12 cellular contexts compared by ENCODE assay signal in genomic region chr6:112690497-112691202, GRCh38.
DNase-seq lines count a peak whose midpoint lies in the region; ATAC-seq and TF ChIP-seq lines count a peak whose summit lies in the region.
"Had no signal": no experiment of that assay in that cellular context is flagged by ENCODE, and none has a peak within 500 bp of the region (broad histone marks: within the 10 kb centered on the region; RNA-seq: fewer than 3 reads in every experiment).

No MANE protein-coding gene starts in this region.

- H3K4me3 ChIP-seq in A673 (ENCODE audit: low read depth, low read length, poor library complexity, severe bottlenecking) (no peak overlapping the region), HEK293 (ENCODE audit: low read depth, low read length) (no peak overlapping the region), RWPE2 (ENCODE audit: severe bottlenecking) (no peak overlapping the region), fibroblast of villous mesenchyme (ENCODE audit: low read depth, low read length) (no peak overlapping the region)
- H3K4me3 ChIP-seq: psoas muscle had no signal

- H3K9me3 ChIP-seq in A673 (ENCODE audit: low read depth, low read length, poor library complexity, severe bottlenecking) = no peaks in the 10 kb centered on the region
- H3K9me3 ChIP-seq in HEK293 (ENCODE audit: control insufficient read depth, insufficient read depth, low read depth, low read length) = no peaks in the 10 kb centered on the region
- no peaks in the 10 kb centered on the region for H3K9me3 ChIP-seq in RWPE2 (ENCODE audit: severe bottlenecking)
- H3K9me3 ChIP-seq: psoas muscle had no signal

- CTCF ChIA-PET in A673 (lab: Charles Lee) (no interaction called here), HEK293 (lab: Yijun Ruan, JAX) (interaction anchor here (0.5 to 1.1 kb wide), 3 partner anchors 10 to 1237 kb away, joined by 3 to 5 read pairs (median 4); no protein-coding TSS in a partner anchor)

- H3K27me3 ChIP-seq in A673 (replicated peaks; ENCODE audit: insufficient read depth, low read depth, low read length, poor library complexity) (no peaks in the 10 kb centered on the region), RWPE2 (ENCODE audit: insufficient read depth, poor library complexity, severe bottlenecking) (no peaks in the 10 kb centered on the region)

- H3K4me1 ChIP-seq in A673 (ENCODE audit: insufficient read depth, low read length, poor library complexity, severe bottlenecking) (peaks cover 39% of the 10 kb centered on the region), HEK293 (ENCODE audit: control insufficient read depth, insufficient read depth, low read length) (peaks cover 5% of the 10 kb centered on the region), RWPE2 (ENCODE audit: insufficient read depth, poor library complexity, severe bottlenecking) (peaks cover 21% of the 10 kb centered on the region)

- POLR2A ChIA-PET in A673 (lab: Charles Lee; ENCODE audit: low non-redundant PET) (interaction anchor here (0.6 to 0.7 kb wide), 2 partner anchors 54 to 386 kb away, joined by 3 to 4 read pairs; no protein-coding TSS in a partner anchor), HEK293 (lab: Yijun Ruan, JAX) (no interaction called here)

- TF ChIP-seq CTCF in A673 (conservative IDR thresholded peaks at IDR 0.05; ENCODE audit: low read depth, low read length) (no peak), HEK293 (tag by site-specific recombination; IDR thresholded peaks at IDR 0.05) (no peak), RWPE2 (IDR thresholded peaks at IDR 0.05; ENCODE audit: poor library complexity, severe bottlenecking) (no peak), fibroblast of villous mesenchyme (IDR thresholded peaks at IDR 0.05; ENCODE audit: insufficient read depth, low read depth, low read length) (no peak)

- H3K36me3 ChIP-seq in A673 (ENCODE audit: insufficient read depth, low read length, poor library complexity, severe bottlenecking) (no peaks in the 10 kb centered on the region), HEK293 (ENCODE audit: control insufficient read depth in 2 of 2, insufficient read depth in 1 of 2, low read length in 2 of 2) (no peaks in the 10 kb centered on the region), RWPE2 (ENCODE audit: low read depth) (no peaks in the 10 kb centered on the region)

- ATAC-seq in RWPE2 (ENCODE audit: low read depth) (peak; percentile 31; the same call in 1 of the 3 replicates), GM19023 (IDR thresholded peaks at IDR 0.05; ENCODE audit: unreplicated experiment) (no peak)
- ATAC-seq: psoas muscle had no signal

- intact Hi-C loops in A673 (cut with micrococcal nuclease; ENCODE audit: unreplicated experiment) = no loop called here

- peak overlapping the region; percentile 55 for H3K27ac ChIP-seq in A673 (ENCODE audit: low read depth, low read length, poor library complexity, severe bottlenecking)
- H3K27ac ChIP-seq in HEK293 (ENCODE audit: extremely low read depth, low read depth, low read length) = no peak overlapping the region
- H3K27ac ChIP-seq in RWPE2 (ENCODE audit: poor library complexity, severe bottlenecking) = peak overlapping the region; percentile 63
- H3K27ac ChIP-seq: psoas muscle had no signal

- DNase-seq in A673 (ENCODE audit: low spot score) (peak; percentile 84), RWPE2 (ENCODE audit: low spot score) (no peak), fibroblast of villous mesenchyme (ENCODE audit: low read depth) (peak; percentile 81), middle frontal gyrus (ENCODE audit: extremely low spot score, low spot score) (no peak), COLO668 (lab: John Stamatoyannopoulos, UW; ENCODE audit: unreplicated experiment) (no peak)
- DNase-seq in activated effector memory CD4-positive, alpha-beta T cell treated with anti-CD3 and anti-CD28 coated beads, Interleukin-2, amount 50 U/mL, for 16 hours = no peak
- DNase-seq: activated naive CD4-positive, alpha-beta T cell treated with anti-CD3 and anti-CD28 coated beads, Interleukin-2, amount 10 ng/mL, durations not matched to agents 7 days and 5 days; CD4-positive, alpha-beta T cell; effector CD8-positive, alpha-beta T cell; psoas muscle had no signal

- no TSS peak for BruUV-seq in A673 (replicated peaks; lab: Mats Ljungman, UMichigan)

TF ChIP-seq in HEK293, 187 proteins besides CTCF, POLR2A, EP300 and RAD21:
- TF ChIP-seq EGR2 (tag by site-specific recombination; IDR thresholded peaks at IDR 0.05; ENCODE audit: low read depth) = no peak
- TF ChIP-seq ZNF132 (tag by site-specific recombination; IDR thresholded peaks at IDR 0.05; ENCODE audit: borderline replicate concordance) = no peak
- no peak for TF ChIP-seq ZNF155 (tag by site-specific recombination; IDR thresholded peaks at IDR 0.05)
- TF ChIP-seq BCL6B (tag by site-specific recombination; IDR thresholded peaks at IDR 0.05) = peak; percentile 60

Comparison
In these comparisons a context has a peak if more than half of its experiments do, and no peak if none do; other contexts are left out.
1. DNase-seq: peak in A673 (single experiment) and fibroblast of villous mesenchyme (single experiment); none in RWPE2 (single experiment), middle frontal gyrus (single experiment), COLO668 (single experiment) and activated effector memory CD4-positive, alpha-beta T cell treated with anti-CD3 and anti-CD28 coated beads, Interleukin-2, amount 50 U/mL, for 16 hours (single experiment).